Comparison of ENCODE assay signal across 3 cellular contexts in the genomic region with DNA sequence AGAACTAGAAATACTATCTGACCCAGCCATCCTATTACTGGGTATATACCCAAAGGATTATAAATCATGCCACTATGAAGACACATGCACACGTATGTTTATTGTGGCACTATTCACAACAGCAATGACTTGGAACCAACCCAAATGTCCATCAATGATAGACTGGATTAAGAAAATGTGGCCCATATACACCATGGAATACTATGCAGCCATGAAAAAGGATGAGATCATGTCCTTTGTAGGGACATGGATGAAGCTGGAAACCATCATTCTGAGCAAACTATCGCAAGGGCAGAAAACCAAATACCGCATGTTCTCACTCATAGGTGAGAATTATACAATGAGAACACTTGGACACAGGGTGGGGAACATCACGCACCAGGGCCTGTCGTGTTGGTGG.
TF ChIP-seq lines count a peak whose summit lies in the region.

No MANE protein-coding gene starts in this region.

TF ChIP-seq in HCT116, 20 proteins besides CTCF, POLR2A, EP300 and RAD21:
- TF ChIP-seq CBX3 (IDR thresholded peaks at IDR 0.05; ENCODE audit: low read depth): 0 out of 2 replicates have a peak, but pooled peaks have one; percentile 23
TF ChIP-seq in HCT116: peak in this region for 1; not testable (repeated sequence) for 19.

TF ChIP-seq in HEK293, 187 proteins besides CTCF, POLR2A, EP300 and RAD21:
- TF ChIP-seq ZNF146 (tag by site-specific recombination; IDR thresholded peaks at IDR 0.05): peak; percentile 76

TF ChIP-seq in K562, 482 proteins besides CTCF, POLR2A, EP300 and RAD21:
- TF ChIP-seq ZNF146 (CRISPR knock-in tag; IDR thresholded peaks at IDR 0.05; ENCODE audit: unreplicated experiment): peak; percentile 81
